35 cellular contexts compared by ENCODE assay signal in genomic region chr3:132017137-132017536, GRCh38. TPM values are rescaled to one million over a fixed set of nuclear protein-coding genes. Genes with fewer than 3 reads are reported as not detected.
"Had no signal": no experiment of that assay in that cellular context is flagged by ENCODE, and none has a peak within 500 bp of the region (broad histone marks: within the 10 kb centered on the region; RNA-seq: fewer than 3 reads in every experiment).

No MANE protein-coding gene starts in this region.

- FAIRE-seq: colon, TTC549 had no signal

- H3K4me1 ChIP-seq: ascending aorta, body of pancreas, breast epithelium had no signal

- H3K36me3 ChIP-seq: ascending aorta, brain microvascular endothelial cell, breast epithelium had no signal

- H3K27ac Mint-ChIP-seq: activated B cell treated with CpG ODN at 0.5 μM for 24 hours; activated CD4-positive, alpha-beta memory T cell treated with anti-CD3 and anti-CD28 coated beads for 36 hours; activated CD4-positive, alpha-beta T cell treated with anti-CD3 and anti-CD28 coated beads, Interleukin-2, amount 10 ng/mL, durations not matched to agents 24 days and 14 days; activated CD8-positive, alpha-beta T cell treated with anti-CD3 and anti-CD28 coated beads for 36 hours; activated naive CD4-positive, alpha-beta T cell treated with anti-CD3 and anti-CD28 coated beads, Interleukin-2, amount 10 ng/mL, durations not matched to agents 7 days and 5 days; activated naive CD4-positive, alpha-beta T cell treated with anti-CD3 and anti-CD28 coated beads, Interleukin-2, amount 50 U/mL, for 24 hours; activated naive CD8-positive, alpha-beta T cell; activated naive CD8-positive, alpha-beta T cell treated with anti-CD3 and anti-CD28 coated beads, Interleukin-2, amount 10 ng/mL, durations not matched to agents 7 days and 5 days; activated naive CD8-positive, alpha-beta T cell treated with anti-CD3 and anti-CD28 coated beads, Interleukin-2, amount 50 U/mL, for 24 hours; activated T-cell treated with anti-CD3 and anti-CD28 coated beads, Interleukin-2, amount 50 U/mL, for 24 hours; activated T-helper 2 cell treated with anti-CD3 and anti-CD28 coated beads, Interferon-gamma antibody, Interleukin-2, Interleukin-4, amounts not matched to agents 10 μg/mL and 5 μg/mL and 100 μg/mL, durations not matched to agents 14 hours and 24 hours and 36 hours; T-helper 2 cell treated with Interferon-gamma antibody and Interleukin-4, amounts not matched to agents 5 μg/mL and 100 μg/mL, for 36 hours had no signal

- H3K27me3 Mint-ChIP-seq: activated CD4-positive, alpha-beta T cell treated with anti-CD3 and anti-CD28 coated beads, Interleukin-2, amount 10 ng/mL, durations not matched to agents 24 days and 14 days had no signal

- DNase-seq: activated B cell treated with CpG ODN at 0.5 μM for 24 hours; activated CD4-positive, alpha-beta memory T cell treated with anti-CD3 and anti-CD28 coated beads for 36 hours; activated CD4-positive, alpha-beta T cell treated with anti-CD3 and anti-CD28 coated beads for 4 hours; activated CD4-positive, alpha-beta T cell treated with anti-CD3 and anti-CD28 coated beads, Interleukin-2, amount 10 ng/mL, durations not matched to agents 24 days and 14 days; activated CD4-positive, alpha-beta T cell treated with anti-CD3 and anti-CD28 coated beads, Interleukin-2, amount 50 U/mL, for 1 hour; activated CD4-positive, alpha-beta T cell treated with anti-CD3 and anti-CD28 coated beads, Interleukin-2, amount 50 U/mL, for 4 hours; activated CD4-positive, CD25-positive, alpha-beta regulatory T cell treated with anti-CD3 and anti-CD28 coated beads, Interleukin-2, amount 50 U/mL, for 72 hours; activated CD8-positive, alpha-beta memory T cell treated with anti-CD3 and anti-CD28 coated beads, Interleukin-2, amount 50 U/mL, for 4 hours; activated CD8-positive, alpha-beta T cell treated with anti-CD3 and anti-CD28 coated beads for 36 hours; activated effector memory CD4-positive, alpha-beta T cell treated with Interleukin-2 at 50 U/mL for 16 hours; activated gamma-delta T cell; activated naive CD4-positive, alpha-beta T cell treated with anti-CD3 and anti-CD28 coated beads, Interleukin-2, amount 10 ng/mL, durations not matched to agents 7 days and 5 days; activated naive CD4-positive, alpha-beta T cell treated with Interleukin-2 at 50 U/mL for 16 hours; activated naive CD8-positive, alpha-beta T cell treated with anti-CD3 and anti-CD28 coated beads, Interleukin-2, amount 10 ng/mL, durations not matched to agents 7 days and 5 days; activated naive CD8-positive, alpha-beta T cell treated with anti-CD3 and anti-CD28 coated beads, Interleukin-2, amount 50 U/mL, for 24 hours; activated T-cell treated with anti-CD3 and anti-CD28 coated beads for 4 hours; activated T-cell treated with anti-CD3 and anti-CD28 coated beads, Interleukin-2, amount 50 U/mL, for 24 hours; activated T-cell treated with anti-CD3 and anti-CD28 coated beads, Interleukin-2, amount 50 U/mL, for 48 hours; amygdala; anterior cingulate cortex; body of pancreas; brain microvascular endothelial cell; central memory CD4-positive, alpha-beta T cell; T-helper 2 cell; T-helper 9 cell had no signal

- H3K4me3 ChIP-seq: ascending aorta, body of pancreas, breast epithelium had no signal

- ATAC-seq: activated CD8-positive, alpha-beta T cell treated with anti-CD3 and anti-CD28 coated beads for 36 hours; activated naive CD8-positive, alpha-beta T cell treated with anti-CD3 and anti-CD28 coated beads, Interleukin-2, amount 50 U/mL, for 24 hours; body of pancreas had no signal

- H3K9me3 ChIP-seq: ascending aorta, body of pancreas, breast epithelium had no signal

- H3K4me3 Mint-ChIP-seq: activated B cell treated with CpG ODN at 0.5 μM for 24 hours; activated CD4-positive, alpha-beta memory T cell treated with anti-CD3 and anti-CD28 coated beads for 36 hours; activated CD4-positive, alpha-beta T cell treated with anti-CD3 and anti-CD28 coated beads, Interleukin-2, amount 10 ng/mL, durations not matched to agents 24 days and 14 days; activated CD8-positive, alpha-beta T cell treated with anti-CD3 and anti-CD28 coated beads for 36 hours; activated naive CD4-positive, alpha-beta T cell treated with anti-CD3 and anti-CD28 coated beads, Interleukin-2, amount 10 ng/mL, durations not matched to agents 7 days and 5 days; activated naive CD4-positive, alpha-beta T cell treated with anti-CD3 and anti-CD28 coated beads, Interleukin-2, amount 50 U/mL, for 24 hours; activated naive CD8-positive, alpha-beta T cell; activated naive CD8-positive, alpha-beta T cell treated with anti-CD3 and anti-CD28 coated beads, Interleukin-2, amount 10 ng/mL, durations not matched to agents 7 days and 5 days; activated naive CD8-positive, alpha-beta T cell treated with anti-CD3 and anti-CD28 coated beads, Interleukin-2, amount 50 U/mL, for 24 hours; activated T-cell treated with anti-CD3 and anti-CD28 coated beads, Interleukin-2, amount 50 U/mL, for 24 hours; T-helper 2 cell treated with Interferon-gamma antibody and Interleukin-4, amounts not matched to agents 5 μg/mL and 100 μg/mL, for 36 hours had no signal

- H3K27me3 ChIP-seq: ascending aorta, body of pancreas, brain microvascular endothelial cell had no signal

- H3K4me1 Mint-ChIP-seq: activated B cell treated with CpG ODN at 0.5 μM for 24 hours; activated CD4-positive, alpha-beta T cell treated with anti-CD3 and anti-CD28 coated beads, Interleukin-2, amount 10 ng/mL, durations not matched to agents 24 days and 14 days; activated naive CD4-positive, alpha-beta T cell treated with anti-CD3 and anti-CD28 coated beads, Interleukin-2, amount 10 ng/mL, durations not matched to agents 7 days and 5 days; activated naive CD4-positive, alpha-beta T cell treated with anti-CD3 and anti-CD28 coated beads, Interleukin-2, amount 50 U/mL, for 24 hours; activated naive CD8-positive, alpha-beta T cell treated with anti-CD3 and anti-CD28 coated beads, Interleukin-2, amount 10 ng/mL, durations not matched to agents 7 days and 5 days; activated naive CD8-positive, alpha-beta T cell treated with anti-CD3 and anti-CD28 coated beads, Interleukin-2, amount 50 U/mL, for 24 hours had no signal

- H3K27ac ChIP-seq: ascending aorta, body of pancreas, brain microvascular endothelial cell, breast epithelium, VCaP had no signal

- H3K9me3 Mint-ChIP-seq: activated B cell treated with CpG ODN at 0.5 μM for 24 hours; activated CD4-positive, alpha-beta memory T cell treated with anti-CD3 and anti-CD28 coated beads for 36 hours; activated CD4-positive, alpha-beta T cell treated with anti-CD3 and anti-CD28 coated beads, Interleukin-2, amount 10 ng/mL, durations not matched to agents 24 days and 14 days; activated CD8-positive, alpha-beta T cell treated with anti-CD3 and anti-CD28 coated beads for 36 hours; activated naive CD4-positive, alpha-beta T cell treated with anti-CD3 and anti-CD28 coated beads, Interleukin-2, amount 10 ng/mL, durations not matched to agents 7 days and 5 days; activated naive CD4-positive, alpha-beta T cell treated with anti-CD3 and anti-CD28 coated beads, Interleukin-2, amount 50 U/mL, for 24 hours; activated naive CD8-positive, alpha-beta T cell treated with anti-CD3 and anti-CD28 coated beads, Interleukin-2, amount 10 ng/mL, durations not matched to agents 7 days and 5 days; activated naive CD8-positive, alpha-beta T cell treated with anti-CD3 and anti-CD28 coated beads, Interleukin-2, amount 50 U/mL, for 24 hours; activated T-cell treated with anti-CD3 and anti-CD28 coated beads, Interleukin-2, amount 50 U/mL, for 24 hours; activated T-helper 2 cell treated with anti-CD3 and anti-CD28 coated beads, Interferon-gamma antibody, Interleukin-2, Interleukin-4, amounts not matched to agents 10 μg/mL and 5 μg/mL and 100 μg/mL, durations not matched to agents 14 hours and 24 hours and 36 hours; T-helper 2 cell treated with Interferon-gamma antibody and Interleukin-4, amounts not matched to agents 5 μg/mL and 100 μg/mL, for 36 hours had no signal

- H3K36me3 Mint-ChIP-seq: activated CD4-positive, alpha-beta memory T cell treated with anti-CD3 and anti-CD28 coated beads for 36 hours; activated naive CD4-positive, alpha-beta T cell treated with anti-CD3 and anti-CD28 coated beads, Interleukin-2, amount 10 ng/mL, durations not matched to agents 7 days and 5 days; activated naive CD4-positive, alpha-beta T cell treated with anti-CD3 and anti-CD28 coated beads, Interleukin-2, amount 50 U/mL, for 24 hours; activated naive CD8-positive, alpha-beta T cell; activated naive CD8-positive, alpha-beta T cell treated with anti-CD3 and anti-CD28 coated beads, Interleukin-2, amount 10 ng/mL, durations not matched to agents 7 days and 5 days had no signal

RNA-seq across cellular contexts. Expression of gene CPNE4, which starts 17.7 kb away (rescaled TPM):
- total RNA-seq: activated B cell treated with CpG ODN at 0.5 μM for 24 hours; activated CD4-positive, alpha-beta memory T cell treated with anti-CD3 and anti-CD28 coated beads for 36 hours; activated CD4-positive, alpha-beta T cell treated with anti-CD3 and anti-CD28 coated beads, Interleukin-2, amount 10 ng/mL, durations not matched to agents 24 days and 14 days; activated CD8-positive, alpha-beta memory T cell treated with anti-CD3 and anti-CD28 coated beads for 36 hours; activated CD8-positive, alpha-beta T cell treated with anti-CD3 and anti-CD28 coated beads for 36 hours; activated naive CD8-positive, alpha-beta T cell treated with anti-CD3 and anti-CD28 coated beads, Interleukin-2, amount 10 ng/mL, durations not matched to agents 7 days and 5 days; activated T-helper 2 cell treated with anti-CD3 and anti-CD28 coated beads, Interferon-gamma antibody, Interleukin-2, Interleukin-4, amounts not matched to agents 10 μg/mL and 5 μg/mL and 100 μg/mL, durations not matched to agents 14 hours and 24 hours and 36 hours; ascending aorta; body of pancreas had no signal
